ENCODE assay signal across 1 cellular context in the genomic region with DNA sequence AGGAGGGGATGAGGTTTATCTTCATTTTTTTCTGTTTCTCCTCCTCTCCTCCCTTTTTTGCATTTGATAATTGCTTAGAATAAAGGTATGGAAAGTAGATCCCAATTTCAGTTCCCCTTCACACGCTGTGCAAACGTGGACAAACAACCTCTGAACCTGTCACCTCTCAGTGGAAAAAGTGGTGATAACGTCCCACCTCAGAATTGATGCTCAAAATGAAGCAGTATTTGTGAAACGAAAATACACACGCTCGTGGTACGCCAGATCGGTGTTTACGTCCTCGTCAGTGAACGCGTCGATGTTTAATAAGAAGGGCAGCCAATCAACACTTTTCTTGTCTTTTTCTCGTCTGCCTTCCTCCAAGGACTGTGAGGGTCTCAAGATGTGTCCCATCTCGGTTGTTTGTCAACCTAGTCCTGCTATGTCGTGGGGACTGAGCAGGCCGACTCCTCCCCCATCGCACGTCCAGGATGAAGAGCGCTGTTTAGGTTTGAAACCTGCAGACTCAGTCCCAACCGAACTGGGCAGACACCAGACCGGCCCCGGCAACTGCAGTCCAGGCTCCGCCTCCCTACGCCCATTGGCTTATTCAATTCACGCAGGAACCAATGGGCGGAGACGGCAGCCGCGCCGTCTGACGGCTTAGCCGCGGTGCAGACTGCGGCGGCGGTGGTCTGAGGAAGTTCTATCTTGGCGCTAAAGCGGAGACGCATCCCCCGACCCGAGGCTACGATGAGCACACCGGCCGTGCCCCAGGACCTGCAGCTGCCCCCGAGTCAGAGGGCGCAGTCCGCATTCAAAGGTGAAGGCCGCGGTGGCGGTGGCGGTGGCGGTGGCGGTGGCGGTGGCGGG.
TF ChIP-seq lines count a peak whose summit lies in the region.

A gene with protein sequence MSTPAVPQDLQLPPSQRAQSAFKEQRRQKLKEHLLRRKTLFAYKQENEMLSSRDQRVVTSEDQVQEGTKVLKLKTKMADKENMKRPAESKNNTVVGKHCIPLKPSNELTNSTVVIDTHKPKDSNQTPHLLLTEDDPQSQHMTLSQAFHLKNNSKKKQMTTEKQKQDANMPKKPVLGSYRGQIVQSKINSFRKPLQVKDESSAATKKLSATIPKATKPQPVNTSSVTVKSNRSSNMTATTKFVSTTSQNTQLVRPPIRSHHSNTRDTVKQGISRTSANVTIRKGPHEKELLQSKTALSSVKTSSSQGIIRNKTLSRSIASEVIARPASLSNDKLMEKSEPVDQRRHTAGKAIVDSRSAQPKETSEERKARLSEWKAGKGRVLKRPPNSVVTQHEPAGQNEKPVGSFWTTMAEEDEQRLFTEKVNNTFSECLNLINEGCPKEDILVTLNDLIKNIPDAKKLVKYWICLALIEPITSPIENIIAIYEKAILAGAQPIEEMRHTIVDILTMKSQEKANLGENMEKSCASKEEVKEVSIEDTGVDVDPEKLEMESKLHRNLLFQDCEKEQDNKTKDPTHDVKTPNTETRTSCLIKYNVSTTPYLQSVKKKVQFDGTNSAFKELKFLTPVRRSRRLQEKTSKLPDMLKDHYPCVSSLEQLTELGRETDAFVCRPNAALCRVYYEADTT (plus strand): TSS at position 654 of the 852 bp plus-strand sequence. CDS start 79 bp downstream, at position 733.

TF ChIP-seq in K562, 482 proteins besides CTCF, POLR2A, EP300 and RAD21 (continued from another document and continues in another):
- TF ChIP-seq ZNF592 (IDR thresholded peaks at IDR 0.05) (no peak), ETV1 (tag; conservative IDR thresholded peaks at IDR 0.05; ENCODE audit: low read depth) (no peak), HLTF (IDR thresholded peaks at IDR 0.05) (no peak), CCNT2 (IDR thresholded peaks at IDR 0.05; ENCODE audit: borderline replicate concordance, extremely low read depth, insufficient read length, low read depth, low read length) (peak; percentile 68), MCM5 (IDR thresholded peaks at IDR 0.05; ENCODE audit: low read depth) (no peak), SMARCA5 (IDR thresholded peaks at IDR 0.05) (no peak), ZNF408 (CRISPR knock-in tag; IDR thresholded peaks at IDR 0.05; ENCODE audit: low read depth) (no peak), XRCC4 (IDR thresholded peaks at IDR 0.05; ENCODE audit: extremely low read depth, insufficient read depth, insufficient read length) (no peak), RB1 (IDR thresholded peaks at IDR 0.05; ENCODE audit: low read depth) (peak; percentile 39; the same call in 1 of the 2 replicates), ARID3B (CRISPR knock-in tag; IDR thresholded peaks at IDR 0.05; ENCODE audit: borderline replicate concordance) (no peak), ZNF274 (IDR thresholded peaks at IDR 0.05; ENCODE audit: borderline replicate concordance, low read depth, low read length) (no peak), TRIM28 (IDR thresholded peaks at IDR 0.05) (no peak), NFIX (CRISPR knock-in tag; IDR thresholded peaks at IDR 0.05; ENCODE audit: low read depth) (no peak), ELF2 (CRISPR knock-in tag; IDR thresholded peaks at IDR 0.05) (no peak), ZFP36 (IDR thresholded peaks at IDR 0.05; ENCODE audit: low read depth, low read length, partially characterized antibody) (no peak), TAF15 (IDR thresholded peaks at IDR 0.05; ENCODE audit: low read depth, low read length) (no peak), SNIP1 (IDR thresholded peaks at IDR 0.05; ENCODE audit: low read depth) (no peak), ZZZ3 (IDR thresholded peaks at IDR 0.05) (no peak), JUNB (CRISPR knock-in tag; conservative IDR thresholded peaks at IDR 0.05) (no peak), SIRT6 (IDR thresholded peaks at IDR 0.05; ENCODE audit: low read depth, low read length) (no peak), ZFPM2 (CRISPR knock-in tag; IDR thresholded peaks at IDR 0.05) (no peak), MNT (conservative IDR thresholded peaks at IDR 0.05) (peak; percentile 70 to 81), ILK (tag; IDR thresholded peaks at IDR 0.05; ENCODE audit: borderline replicate concordance, low read depth) (no peak), CHD1 (IDR thresholded peaks at IDR 0.05; ENCODE audit: low read length) (no peak), POLR3G (IDR thresholded peaks at IDR 0.05; ENCODE audit: extremely low read depth, insufficient read length, insufficient replicate concordance) (no peak), SRSF9 (IDR thresholded peaks at IDR 0.05; ENCODE audit: borderline replicate concordance, low read depth, low read length) (no peak), HNRNPK (IDR thresholded peaks at IDR 0.05; ENCODE audit: low read depth, low read length, poor library complexity, severe bottlenecking) (no peak), ZNF3 (CRISPR knock-in tag; IDR thresholded peaks at IDR 0.05) (no peak), COPS2 (conservative IDR thresholded peaks at IDR 0.05) (no peak), CHD7 (IDR thresholded peaks at IDR 0.05; ENCODE audit: low read depth, low read length) (no peak), SMAD2 (IDR thresholded peaks at IDR 0.05; ENCODE audit: low read depth, low read length) (no peak)
- TF ChIP-seq, protein P1, sequence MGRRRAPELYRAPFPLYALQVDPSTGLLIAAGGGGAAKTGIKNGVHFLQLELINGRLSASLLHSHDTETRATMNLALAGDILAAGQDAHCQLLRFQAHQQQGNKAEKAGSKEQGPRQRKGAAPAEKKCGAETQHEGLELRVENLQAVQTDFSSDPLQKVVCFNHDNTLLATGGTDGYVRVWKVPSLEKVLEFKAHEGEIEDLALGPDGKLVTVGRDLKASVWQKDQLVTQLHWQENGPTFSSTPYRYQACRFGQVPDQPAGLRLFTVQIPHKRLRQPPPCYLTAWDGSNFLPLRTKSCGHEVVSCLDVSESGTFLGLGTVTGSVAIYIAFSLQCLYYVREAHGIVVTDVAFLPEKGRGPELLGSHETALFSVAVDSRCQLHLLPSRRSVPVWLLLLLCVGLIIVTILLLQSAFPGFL (CRISPR knock-in tag; IDR thresholded peaks at IDR 0.05): no peak
